Comparison of ENCODE assay signal across 7 cellular contexts in the genomic region with DNA sequence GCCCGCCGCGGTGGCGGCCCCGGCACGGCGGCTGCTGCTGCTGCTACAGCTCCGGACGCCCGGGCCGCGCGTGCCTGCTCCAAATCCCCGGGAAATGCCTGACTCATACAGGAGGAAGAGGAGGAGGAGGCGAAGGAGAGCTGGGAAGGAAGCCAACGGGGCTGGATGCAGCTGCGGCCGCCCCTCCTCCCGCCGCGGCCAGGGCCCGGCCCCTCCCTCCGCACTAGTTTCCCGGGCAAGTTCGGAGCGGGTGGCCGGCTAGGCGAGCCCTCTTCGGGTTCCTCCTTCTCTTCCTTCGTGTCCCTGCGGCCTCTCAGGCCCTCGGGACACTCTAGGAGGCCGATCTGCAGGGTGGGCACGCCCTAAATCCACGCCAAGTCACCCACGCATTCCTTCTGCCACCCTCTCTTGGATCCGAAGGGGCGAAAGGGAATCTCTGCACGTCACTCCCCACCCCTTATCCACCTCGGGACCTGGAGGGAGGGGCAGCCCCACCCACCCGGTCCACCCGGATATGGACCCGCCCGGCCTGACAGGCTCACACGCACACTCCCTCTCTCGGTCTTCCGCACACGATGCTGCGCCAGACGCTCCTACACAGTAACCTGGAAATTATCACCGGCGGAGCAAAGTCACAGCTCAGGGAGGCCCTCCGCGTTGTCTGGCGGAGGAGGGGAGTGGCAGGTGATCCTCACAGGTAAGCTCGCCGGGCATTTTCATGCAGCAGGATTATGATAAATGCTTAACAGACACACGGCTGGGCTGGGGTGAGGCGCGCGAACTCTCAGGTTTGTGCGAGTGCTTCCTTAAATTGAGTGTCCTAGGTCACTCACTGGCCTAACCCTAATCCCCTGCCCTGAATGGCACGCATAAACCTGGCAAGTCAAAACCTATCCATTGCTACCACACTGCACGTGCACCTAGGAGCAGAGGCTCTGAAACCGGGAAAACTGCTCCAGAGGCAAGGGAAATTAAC. TPM values are rescaled to one million over a fixed set of nuclear protein-coding genes. Genes with fewer than 3 reads are reported as not detected.
DNase-seq lines count a peak whose midpoint lies in the region; ATAC-seq and TF ChIP-seq lines count a peak whose summit lies in the region.

A gene with protein sequence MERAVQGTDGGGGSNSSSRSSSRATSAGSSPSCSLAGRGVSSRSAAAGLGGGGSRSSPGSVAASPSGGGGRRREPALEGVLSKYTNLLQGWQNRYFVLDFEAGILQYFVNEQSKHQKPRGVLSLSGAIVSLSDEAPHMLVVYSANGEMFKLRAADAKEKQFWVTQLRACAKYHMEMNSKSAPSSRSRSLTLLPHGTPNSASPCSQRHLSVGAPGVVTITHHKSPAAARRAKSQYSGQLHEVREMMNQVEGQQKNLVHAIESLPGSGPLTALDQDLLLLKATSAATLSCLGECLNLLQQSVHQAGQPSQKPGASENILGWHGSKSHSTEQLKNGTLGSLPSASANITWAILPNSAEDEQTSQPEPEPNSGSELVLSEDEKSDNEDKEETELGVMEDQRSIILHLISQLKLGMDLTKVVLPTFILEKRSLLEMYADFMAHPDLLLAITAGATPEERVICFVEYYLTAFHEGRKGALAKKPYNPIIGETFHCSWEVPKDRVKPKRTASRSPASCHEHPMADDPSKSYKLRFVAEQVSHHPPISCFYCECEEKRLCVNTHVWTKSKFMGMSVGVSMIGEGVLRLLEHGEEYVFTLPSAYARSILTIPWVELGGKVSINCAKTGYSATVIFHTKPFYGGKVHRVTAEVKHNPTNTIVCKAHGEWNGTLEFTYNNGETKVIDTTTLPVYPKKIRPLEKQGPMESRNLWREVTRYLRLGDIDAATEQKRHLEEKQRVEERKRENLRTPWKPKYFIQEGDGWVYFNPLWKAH (minus strand): TSS at position 57 of the 976 bp plus-strand sequence. CDS start 83 bp downstream, outside the sequence.
ZNF860 (plus strand) TSS at position 545 of the 976 bp plus-strand sequence. CDS start 7,330 bp downstream, outside the sequence.

- H3K27me3 ChIP-seq in PC-9 (ENCODE audit: insufficient read depth, low read depth): no peaks in the 10 kb centered on the region
- peaks cover 0 to 45% (median 0%) of the 10 kb centered on the region in 7 donors for H3K27me3 ChIP-seq in heart right ventricle
- no peaks in the 10 kb centered on the region for H3K27me3 ChIP-seq in osteoblast (ENCODE audit: insufficient read depth, low read length)

- BruUV-seq in PC-9 (replicated peaks; lab: Mats Ljungman, UMichigan): TSS peak; percentile 53

- no peaks in the 10 kb centered on the region for H3K9me3 ChIP-seq in PC-9 (ENCODE audit: insufficient read depth, low read depth)
- peaks cover 0 to under 1% (median 0%) of the 10 kb centered on the region in 11 donors for H3K9me3 ChIP-seq in heart right ventricle
- no peaks in the 10 kb centered on the region for H3K9me3 ChIP-seq in osteoblast (ENCODE audit: low read depth, low read length)

- H2AFZ ChIP-seq in PC-9: peak within 1 kb of the TSS; percentile 79
- peak within 1 kb of the TSS; percentile 88 for H2AFZ ChIP-seq in osteoblast (ENCODE audit: low read length)

- H3K4me2 ChIP-seq in PC-9: peak within 1 kb of the TSS; percentile 82
- peak within 1 kb of the TSS; percentile 86 for H3K4me2 ChIP-seq in osteoblast (ENCODE audit: insufficient read depth, low read length)

- POLR2A ChIA-PET in PC-9 (lab: Charles Lee; ENCODE audit: unreplicated experiment): interaction anchor here (0.6 to 1.5 kb wide), 5 partner anchors 38 to 1375 kb away, joined by 3 to 9 read pairs (median 7); partner anchors contain the start of gene STT3B

- H3K9me2 ChIP-seq in PC-9 (ENCODE audit: insufficient read depth): no peaks in the 10 kb centered on the region

- ATAC-seq in HG03159 (IDR thresholded peaks at IDR 0.05; ENCODE audit: unreplicated experiment) (peak; percentile 25), heart right ventricle (peak; percentile 94 to 97 (median 96)), HG03460 (IDR thresholded peaks at IDR 0.05; ENCODE audit: unreplicated experiment) (no peak)

- peak; percentile 16 for DNase-seq in GM10266 (ENCODE audit: extremely low spot score)
- DNase-seq in PC-9: peak; percentile 67 to 93
- peak; percentile 91 to 95 for DNase-seq in heart right ventricle
- peak; percentile 88 for DNase-seq in osteoblast (ENCODE audit: insufficient read length, low spot score, missing footprints)

- TF ChIP-seq CTCF in GM10266 (IDR thresholded peaks at IDR 0.05; ENCODE audit: control insufficient read depth, insufficient read depth, low read depth, missing control alignments) (no peak), PC-9 (conservative IDR thresholded peaks at IDR 0.05) (no peak), heart right ventricle (IDR thresholded peaks at IDR 0.05) (peak in 1 of 9 donors; percentile 11), osteoblast (IDR thresholded peaks at IDR 0.05; ENCODE audit: extremely low read depth, low read depth, low read length) (no peak)

- H3K4me1 ChIP-seq in PC-9 (replicated peaks; ENCODE audit: insufficient read depth): peaks cover 18% of the 10 kb centered on the region
- peaks cover 6 to 32% (median 20%) of the 10 kb centered on the region in 9 donors for H3K4me1 ChIP-seq in heart right ventricle
- peaks cover 7% of the 10 kb centered on the region for H3K4me1 ChIP-seq in osteoblast (ENCODE audit: insufficient read depth, low read length)

- peak within 1 kb of the TSS; percentile 34; the same call in 1 of the 2 replicates for H3K27ac ChIP-seq in PC-9
- peak within 1 kb of the TSS; percentile 56 for H3K27ac ChIP-seq in angular gyrus (ENCODE audit: low read depth, low read length)
- H3K27ac ChIP-seq in heart right ventricle: peak within 1 kb of the TSS; percentile 64 to 89 (median 82)
- H3K27ac ChIP-seq in osteoblast (ENCODE audit: low read depth, low read length): no peak within 1 kb of the TSS

- H3F3A ChIP-seq in PC-9 (ENCODE audit: insufficient read depth, low read depth): peaks cover 5% of the 10 kb centered on the region; the same call in 1 of the 2 replicates

- WGBS in heart right ventricle, 2 donors: 7 to 8% methylated on average over 57 to 65 of the region's 65 CpGs

- H3K79me2 ChIP-seq in PC-9 (ENCODE audit: low read depth) (peaks cover 4% of the 10 kb centered on the region; the same call in 1 of the 2 replicates), osteoblast (ENCODE audit: insufficient read depth, low read length) (no peaks in the 10 kb centered on the region)

- CTCF ChIA-PET in PC-9 (lab: Charles Lee): no interaction called here

- H3K4me3 ChIP-seq in PC-9 (peak within 1 kb of the TSS; percentile 64), heart right ventricle (peak within 1 kb of the TSS; percentile 58 to 79 (median 72)), osteoblast (ENCODE audit: insufficient read depth, low read length) (peak within 1 kb of the TSS; percentile 85)

- H4K20me1 ChIP-seq in PC-9 (ENCODE audit: insufficient read depth) (no peaks in the 10 kb centered on the region), osteoblast (ENCODE audit: insufficient read depth, low read length) (no peaks in the 10 kb centered on the region)

- intact Hi-C loops in PC-9 (cut with micrococcal nuclease; ENCODE audit: unreplicated experiment): loop anchor here (1.0 to 10.0 kb wide), 4 partner anchors 44 to 449 kb away; partner anchors contain the start of gene STT3B
- intact Hi-C loops in heart right ventricle (cut with DNase I): no loop called here

- H3K36me3 ChIP-seq in PC-9 (ENCODE audit: low read depth): no peaks in the 10 kb centered on the region
- H3K36me3 ChIP-seq in heart right ventricle: no peaks in the 10 kb centered on the region
- H3K36me3 ChIP-seq in osteoblast (ENCODE audit: insufficient read depth, low read length): no peaks in the 10 kb centered on the region

RNA-seq across cellular contexts. Expression of the first gene that starts in this region (rescaled TPM):
- 42.0 and 56.9 TPM in 2 replicates for total RNA-seq in PC-9 (2021)
- 1 to 10 TPM; 3.1 to 8.5 (median 4.5) TPM for total RNA-seq in heart right ventricle
- polyA plus RNA-seq in heart right ventricle: 1 to 10 TPM; 1.2 to 1.3 TPM
- 25.0 and 29.0 TPM in 2 replicates for total RNA-seq in osteoblast

RNA-seq across cellular contexts. Expression of gene ZNF860, which starts in this region (rescaled TPM):
- total RNA-seq in PC-9 (2021): 2.6 and 5.3 TPM in 2 replicates
- total RNA-seq in heart right ventricle: under 1 TPM in 8 of 10 donors, not detected in 2; 0.07 to 0.28 (median 0.22) TPM
- under 1 TPM; 0.06 to 0.15 TPM for polyA plus RNA-seq in heart right ventricle
- 0.59 and 0.72 TPM in 2 replicates for total RNA-seq in osteoblast

Comparison
In these comparisons a context has a peak if more than half of its experiments do, and no peak if none do; other contexts are left out.
1. DNase-seq: peak in every context shown above with its lines; median percentile 93 in heart right ventricle; 88 in osteoblast; 80 in PC-9; 16 in GM10266.